Comparison of ENCODE assay signal across 8 cellular contexts in the genomic region with DNA sequence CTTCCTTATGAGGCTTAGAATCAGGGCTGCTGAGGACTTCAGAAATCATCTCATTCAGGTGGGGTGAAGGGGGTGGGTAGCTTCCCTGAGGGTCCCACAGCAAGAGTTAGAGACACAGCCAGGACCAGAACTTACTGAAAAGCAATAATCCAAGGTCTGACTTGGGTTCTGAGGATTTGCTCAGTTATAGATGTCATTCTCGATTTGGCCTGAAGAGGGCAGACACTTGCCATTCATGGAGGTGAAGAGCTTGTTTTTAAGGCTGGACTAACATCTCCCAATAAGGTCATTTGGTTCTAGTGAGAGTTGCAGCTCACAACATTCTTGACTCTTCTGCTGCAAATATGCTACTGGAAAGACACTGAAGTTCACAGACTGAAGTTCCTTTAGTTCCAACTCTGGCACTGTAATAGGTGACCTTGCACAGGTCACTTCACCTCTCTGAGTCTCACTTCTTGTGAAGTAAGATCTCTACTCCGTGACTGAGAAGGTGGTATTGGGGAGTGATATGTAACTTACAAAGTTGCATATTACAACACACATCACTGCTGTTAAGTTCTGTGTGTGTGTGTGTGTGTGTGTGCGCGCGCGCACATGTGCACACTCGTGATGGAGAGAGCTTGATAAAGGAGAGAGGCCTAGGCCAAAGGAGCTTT.
DNase-seq lines count a peak whose midpoint lies in the region; ATAC-seq and TF ChIP-seq lines count a peak whose summit lies in the region.

No MANE protein-coding gene starts in this region.

- H3K9me3 ChIP-seq in DOHH2 (ENCODE audit: control insufficient read depth, insufficient read depth, low read length): no peaks in the 10 kb centered on the region
- no peaks in the 10 kb centered on the region for H3K9me3 ChIP-seq in adrenal gland (replicated peaks in 1 of 3)
- no peaks in the 10 kb centered on the region for H3K9me3 ChIP-seq in right cardiac atrium (ENCODE audit: control insufficient read depth, low read length)

- H3K27ac ChIP-seq in DOHH2 (ENCODE audit: low read depth, low read length): no peak overlapping the region
- no peak overlapping the region for H3K27ac ChIP-seq in adrenal gland
- H3K27ac ChIP-seq in right cardiac atrium (ENCODE audit: low read length): no peak overlapping the region

- H3F3A ChIP-seq in DOHH2 (ENCODE audit: control insufficient read depth, insufficient read depth): no peaks in the 10 kb centered on the region

- ATAC-seq in GM19328 (IDR thresholded peaks at IDR 0.05; ENCODE audit: unreplicated experiment): peak; percentile 80
- ATAC-seq in HG03432 (IDR thresholded peaks at IDR 0.05; ENCODE audit: unreplicated experiment): peak; percentile 78
- peak; percentile 68 to 69 for ATAC-seq in right cardiac atrium

- no peaks in the 10 kb centered on the region for H3K9me2 ChIP-seq in DOHH2 (replicated peaks; ENCODE audit: control insufficient read depth, low read length)

- H3K27me3 ChIP-seq in DOHH2 (ENCODE audit: control insufficient read depth, low read length) (no peaks in the 10 kb centered on the region), adrenal gland (no peaks in the 10 kb centered on the region), right cardiac atrium (ENCODE audit: control insufficient read depth, insufficient read depth) (no peaks in the 10 kb centered on the region)

- H3K4me3 ChIP-seq in DOHH2 (ENCODE audit: low read length) (no peak overlapping the region), adrenal gland (no peak overlapping the region), right cardiac atrium (ENCODE audit: low read length) (no peak overlapping the region), skeletal muscle cell (ENCODE audit: low read depth, low read length) (no peak overlapping the region)

- no peaks in the 10 kb centered on the region for H3K4me1 ChIP-seq in DOHH2 (ENCODE audit: control insufficient read depth, low read length)
- H3K4me1 ChIP-seq in adrenal gland (replicated peaks in 1 of 2): no peaks in the 10 kb centered on the region
- no peaks in the 10 kb centered on the region for H3K4me1 ChIP-seq in right cardiac atrium (ENCODE audit: control insufficient read depth, insufficient read depth, low read length)

- peak; percentile 45 to 83 for DNase-seq in NCI-H526 (lab: John Stamatoyannopoulos, UW)
- DNase-seq in adrenal gland: peak; percentile 43 to 75 (median 69)
- DNase-seq in right cardiac atrium: no peak
- peak; percentile 60 for DNase-seq in skeletal muscle cell (ENCODE audit: low read depth)
- no peak for DNase-seq in UCSD-AML1 (lab: John Stamatoyannopoulos, UW; ENCODE audit: unreplicated experiment)

- no peaks in the 10 kb centered on the region for H3K36me3 ChIP-seq in DOHH2 (ENCODE audit: control insufficient read depth, low read length)
- H3K36me3 ChIP-seq in adrenal gland (replicated peaks in 1 of 2): no peaks in the 10 kb centered on the region

- WGBS in adrenal gland, 4 donors: 38 to 50% (median 47%) methylated on average over 7 of the region's 7 CpGs
- 42% methylated on average over 7 of the region's 7 CpGs for WGBS in right cardiac atrium

- no peaks in the 10 kb centered on the region for H4K20me1 ChIP-seq in DOHH2 (ENCODE audit: control insufficient read depth, insufficient read depth, low read depth, low read length)

- TF ChIP-seq POLR2A in adrenal gland (IDR thresholded peaks at IDR 0.05): no peak

- H3K79me2 ChIP-seq in DOHH2 (ENCODE audit: control insufficient read depth, low read length): no peaks in the 10 kb centered on the region

- TF ChIP-seq CTCF in DOHH2 (IDR thresholded peaks at IDR 0.05; ENCODE audit: low read depth, low read length, poor library complexity, severe bottlenecking) (peak; percentile 84), adrenal gland (IDR thresholded peaks at IDR 0.05) (peak; percentile 75 to 92 (median 86))

- H3K4me2 ChIP-seq in DOHH2 (ENCODE audit: low read length): no peak overlapping the region

- intact Hi-C loops in adrenal gland (cut with DNase I) (loop anchor here (5.0 to 10.0 kb wide), 3 partner anchors 112 to 205 kb away; a partner anchor contains a TSS), right cardiac atrium (cut with DNase I) (loop anchor here in 3 of 4 donors (5.0 to 10.0 kb wide), 4 partner anchors 112 to 205 kb away; a partner anchor contains a TSS)

Comparison
In these comparisons a context has a peak if more than half of its experiments do, and no peak if none do; other contexts are left out.
1. DNase-seq: peak in NCI-H526 (2 of 2), adrenal gland (7 of 7) and skeletal muscle cell (single experiment); none in right cardiac atrium (0 of 3) and UCSD-AML1 (single experiment).
2. Peak in every context shown above with its lines, with median percentiles within 50 percentile points of each other: ATAC-seq.